Comparison of ENCODE assay signal across 29 cellular contexts in the genomic region with DNA sequence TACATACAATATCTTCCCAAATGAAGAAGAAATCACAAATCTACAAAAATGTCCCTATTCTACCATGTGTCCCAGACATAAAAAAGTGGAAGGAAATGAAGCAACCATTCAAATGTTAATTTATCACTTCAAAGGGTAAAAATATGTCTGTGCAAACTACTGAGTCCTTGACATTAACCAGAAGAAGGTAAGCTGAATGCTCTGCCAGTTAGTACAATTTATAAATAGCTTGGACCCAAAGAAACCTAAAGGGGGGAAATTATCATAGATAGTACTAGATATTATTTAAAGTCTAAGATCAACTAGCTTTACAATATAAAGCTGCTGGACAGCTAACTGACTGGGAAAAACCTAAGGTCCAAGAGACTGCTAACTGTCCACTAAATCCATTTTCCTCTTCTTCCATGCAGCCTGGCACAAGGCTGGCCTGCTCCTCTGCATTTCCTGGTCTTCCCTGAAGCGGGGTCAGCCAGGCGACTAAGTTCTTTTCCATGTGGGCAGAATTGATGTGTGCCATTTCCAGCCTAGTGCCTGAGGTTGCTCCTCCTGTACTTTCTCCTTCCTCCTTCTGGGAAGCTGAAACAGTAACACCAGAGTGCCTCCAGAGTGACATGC.
"Had no signal": no experiment of that assay in that cellular context is flagged by ENCODE, and none has a peak within 500 bp of the region (broad histone marks: within the 10 kb centered on the region; RNA-seq: fewer than 3 reads in every experiment).

No MANE protein-coding gene starts in this region.

- H3K27me3 ChIP-seq: esophagus muscularis mucosa, foreskin keratinocyte, gastroesophageal sphincter, neural progenitor cell, transverse colon, vagina had no signal

- ATAC-seq: foreskin keratinocyte; gastroesophageal sphincter; left colon; mucosa of descending colon; natural killer cell treated with Interleukin-12 subunit alpha and Interleukin-12 subunit beta and Interleukin-15 and Interleukin-18, amount 100 ng/mL, for 72 hours; right cardiac atrium; stimulated activated memory B cell treated with anti-CD40 and anti-IgM and Interleukin-4, amounts not matched to agents 10 μg/mL and 1 μg/mL and 100 μg/mL, for 72 hours; stimulated activated naive CD8-positive, alpha-beta T cell treated with anti-CD3 and anti-CD28 coated beads, Interleukin-15, Interleukin-2, amounts not matched to agents 100 U/mL and 50 U/mL, for 24 hours had no signal

- H3K27me3 Mint-ChIP-seq: naive B cell had no signal

- H3K36me3 Mint-ChIP-seq: immature natural killer cell; mesothelial cell of epicardium; naive B cell; natural killer cell treated with Interleukin-12 subunit alpha and Interleukin-12 subunit beta and Interleukin-15 and Interleukin-18, amount 100 ng/mL, for 72 hours; neural progenitor cell; stimulated activated memory B cell treated with anti-CD40 and anti-IgM and Interleukin-4, amounts not matched to agents 10 μg/mL and 1 μg/mL and 100 μg/mL, for 72 hours had no signal

- H3K4me1 ChIP-seq: foreskin keratinocyte, neural progenitor cell, parathyroid adenoma, prostate gland, spleen, vagina had no signal

- H3K27ac ChIP-seq: coronary artery, esophagus muscularis mucosa, foreskin keratinocyte, gastroesophageal sphincter, neural progenitor cell, parathyroid adenoma, prostate gland, skin epidermis, spleen, thoracic aorta, transverse colon, vagina had no signal

- H3K4me3 Mint-ChIP-seq: immature natural killer cell; mesothelial cell of epicardium; naive B cell; natural killer cell treated with Interleukin-12 subunit alpha and Interleukin-12 subunit beta and Interleukin-15 and Interleukin-18, amount 100 ng/mL, for 72 hours; neural progenitor cell; stimulated activated memory B cell treated with anti-CD40 and anti-IgM and Interleukin-4, amounts not matched to agents 10 μg/mL and 1 μg/mL and 100 μg/mL, for 72 hours had no signal

- H3K9me3 ChIP-seq: esophagus muscularis mucosa, gastroesophageal sphincter, mucosa of descending colon, prostate gland, spleen, thoracic aorta, transverse colon, vagina had no signal

- H3K9me3 Mint-ChIP-seq: immature natural killer cell; mesothelial cell of epicardium; naive B cell; natural killer cell treated with Interleukin-12 subunit alpha and Interleukin-12 subunit beta and Interleukin-15 and Interleukin-18, amount 100 ng/mL, for 72 hours; stimulated activated memory B cell treated with anti-CD40 and anti-IgM and Interleukin-4, amounts not matched to agents 10 μg/mL and 1 μg/mL and 100 μg/mL, for 72 hours had no signal

- H3K27ac Mint-ChIP-seq: immature natural killer cell; mesothelial cell of epicardium; naive B cell; natural killer cell treated with Interleukin-12 subunit alpha and Interleukin-12 subunit beta and Interleukin-15 and Interleukin-18, amount 100 ng/mL, for 72 hours; neural progenitor cell; stimulated activated memory B cell treated with anti-CD40 and anti-IgM and Interleukin-4, amounts not matched to agents 10 μg/mL and 1 μg/mL and 100 μg/mL, for 72 hours had no signal

- H3K36me3 ChIP-seq: esophagus muscularis mucosa, gastroesophageal sphincter, neural progenitor cell, prostate gland, spleen, thoracic aorta, transverse colon, vagina had no signal

- H3K4me3 ChIP-seq: coronary artery, esophagus muscularis mucosa, gastroesophageal sphincter, mucosa of descending colon, neural progenitor cell, prostate gland, skin epidermis, spleen, thoracic aorta, transverse colon, vagina had no signal

- H2AFZ ChIP-seq: neural progenitor cell, parathyroid adenoma had no signal

- H3K9ac ChIP-seq: neural progenitor cell, parathyroid adenoma had no signal

- H3K4me2 ChIP-seq: neural progenitor cell had no signal

- DNase-seq: dermis blood vessel endothelial cell; effector memory CD4-positive, alpha-beta T cell; foreskin keratinocyte; hypothalamus; immature natural killer cell; islet precursor cell; kidney glomerular epithelial cell; left colon; mesenchymal stem cell; mucosa of descending colon; naive B cell; right cardiac atrium; spleen; stimulated activated CD4-positive, alpha-beta T cell treated with anti-CD3 and anti-CD28 coated beads, Interleukin-4, amount 100 ng/mL, for 4 hours; stimulated activated naive CD8-positive, alpha-beta T cell treated with anti-CD3 and anti-CD28 coated beads, Interleukin-15, Interleukin-2, amounts not matched to agents 100 U/mL and 50 U/mL, for 24 hours; transverse colon had no signal

- H3K79me2 ChIP-seq: parathyroid adenoma had no signal

- H3K4me1 Mint-ChIP-seq: immature natural killer cell; naive B cell; stimulated activated memory B cell treated with anti-CD40 and anti-IgM and Interleukin-4, amounts not matched to agents 10 μg/mL and 1 μg/mL and 100 μg/mL, for 72 hours had no signal

- FAIRE-seq: endothelial cell of umbilical vein had no signal
